10 cellular contexts compared by ENCODE assay signal in genomic region chr6:42880871-42881270, GRCh38. TPM values are rescaled to one million over a fixed set of nuclear protein-coding genes. Genes with fewer than 3 reads are reported as not detected.
A peak's percentile ranks its signal among the peaks of the same experiment; 100 is the strongest.
DNase-seq lines count a peak whose midpoint lies in the region; ATAC-seq, FAIRE-seq and TF ChIP-seq lines count a peak whose summit lies in the region.
"Not testable (repeated sequence)": the region's sequence is repeated elsewhere in the genome, so short reads cannot be mapped to it uniquely, and the experiment has no call there.
"Had no signal": no experiment of that assay in that cellular context is flagged by ENCODE, and none has a peak within 500 bp of the region (broad histone marks: within the 10 kb centered on the region; RNA-seq: fewer than 3 reads in every experiment).

No MANE protein-coding gene starts in this region.

- TF ChIP-seq CTCF in CD8-positive, alpha-beta T cell (IDR thresholded peaks at IDR 0.05); KMS-11 (conservative IDR thresholded peaks at IDR 0.05; ENCODE audit: low read depth, low read length); endothelial cell (IDR thresholded peaks at IDR 0.05; ENCODE audit: unreplicated experiment); testis (IDR thresholded peaks at IDR 0.05): not testable (repeated sequence)
- peak in 1 of 3 experiments; percentile 4 for TF ChIP-seq CTCF in keratinocyte (optimal IDR thresholded peaks at IDR 0.05 in 1 of 3, IDR thresholded peaks at IDR 0.05 in 1 of 3, conservative IDR thresholded peaks at IDR 0.05 in 1 of 3; ENCODE audit: extremely low read depth in 1 of 3, insufficient read depth in 2 of 3, low read length in 3 of 3)

- H3K4me3 Mint-ChIP-seq in CD8-positive, alpha-beta T cell = peak overlapping the region; percentile 98
- H3K4me3 Mint-ChIP-seq in T-cell = peak overlapping the region; percentile 95 to 100 (median 96)
- H3K4me3 Mint-ChIP-seq in activated naive CD8-positive, alpha-beta T cell treated with anti-CD3 and anti-CD28 coated beads, Interleukin-2, amount 50 U/mL, for 24 hours = peak overlapping the region; percentile 99
- H3K4me3 Mint-ChIP-seq in endothelial cell (ENCODE audit: unreplicated experiment) = peak overlapping the region; percentile 100

- ATAC-seq in CD8-positive, alpha-beta T cell; T-cell (replicated peaks in 1 of 4); activated naive CD8-positive, alpha-beta T cell treated with anti-CD3 and anti-CD28 coated beads, Interleukin-2, amount 50 U/mL, for 24 hours: not testable (repeated sequence)

- H3K36me3 ChIP-seq in CD8-positive, alpha-beta T cell (ENCODE audit: insufficient read depth, low read length) = peaks cover 25% of the 10 kb centered on the region
- H3K36me3 ChIP-seq in KMS-11 (ENCODE audit: insufficient read depth) (peaks cover 31% of the 10 kb centered on the region; the same call in 1 of the 2 replicates), keratinocyte (ENCODE audit: control insufficient read depth in 2 of 2, extremely low read depth in 1 of 2, insufficient read depth in 2 of 2, low read length in 2 of 2) (peaks cover 19 to 23% of the 10 kb centered on the region in 2 experiments), neuronal stem cell (replicated peaks in 1 of 2; ENCODE audit: control insufficient read depth in 2 of 2, insufficient read depth in 2 of 2, low read length in 2 of 2) (peaks cover 29 to 50% of the 10 kb centered on the region in 2 donors)
- not testable (repeated sequence) for H3K36me3 ChIP-seq in testis (ENCODE audit: low read depth, missing control alignments)

- no CpG with 5 or more reads among the region's 12 CpGs for WGBS in neuronal stem cell (ENCODE audit: extremely low coverage in 2 of 2, insufficient read length in 2 of 2, insufficient replicate concordance in 1 of 2), 2 donors
- WGBS in testis, 2 donors = 65 to 80% methylated on average over 12 of the region's 12 CpGs

- H3K14ac ChIP-seq in neuronal stem cell (ENCODE audit: low read length) = not testable (repeated sequence)

- not testable (repeated sequence) for H3K9me1 ChIP-seq in keratinocyte (ENCODE audit: control insufficient read depth, extremely low read depth, insufficient read depth, low read length)

- H3K36me3 Mint-ChIP-seq in CD8-positive, alpha-beta T cell = peaks cover 48% of the 10 kb centered on the region
- peaks cover 27% of the 10 kb centered on the region for H3K36me3 Mint-ChIP-seq in T-cell
- H3K36me3 Mint-ChIP-seq in activated naive CD8-positive, alpha-beta T cell treated with anti-CD3 and anti-CD28 coated beads, Interleukin-2, amount 50 U/mL, for 24 hours (ENCODE audit: low read depth) = peaks cover 47% of the 10 kb centered on the region
- H3K36me3 Mint-ChIP-seq in endothelial cell (ENCODE audit: low read depth, unreplicated experiment) = peaks cover 23% of the 10 kb centered on the region

- DNase-seq in CD8-positive, alpha-beta T cell; T-cell; activated naive CD8-positive, alpha-beta T cell treated with anti-CD3 and anti-CD28 coated beads, Interleukin-2, amount 50 U/mL, for 24 hours; endothelial cell (ENCODE audit: low spot score); keratinocyte (ENCODE audit: low read depth, low spot score); neuronal stem cell (ENCODE audit: low spot score); testis: not testable (repeated sequence)

- CTCF ChIA-PET in CD8-positive, alpha-beta T cell (lab: Charles Lee) = interaction anchor here (0.8 to 7.5 kb wide), 4 partner anchors 11 to 218 kb away, joined by 3 to 109 read pairs (median 6); partner anchors contain the start of gene TBCC
- CTCF ChIA-PET in T-cell (lab: Charles Lee) = interaction anchor here in 1 of 2 donors (0.6 kb wide), 1 partner anchor 110 kb away, joined by 3 read pairs; no protein-coding TSS in a partner anchor

- peaks cover 19% of the 10 kb centered on the region for H3K4me1 ChIP-seq in CD8-positive, alpha-beta T cell (ENCODE audit: insufficient read depth, low read length)
- H3K4me1 ChIP-seq in KMS-11 (ENCODE audit: low read depth, poor library complexity, severe bottlenecking) (peaks cover 15% of the 10 kb centered on the region), testis (peaks cover 16% of the 10 kb centered on the region)
- not testable (repeated sequence) for H3K4me1 ChIP-seq in keratinocyte (ENCODE audit: control insufficient read depth, extremely low read depth, insufficient read depth, low read length); neuronal stem cell (ENCODE audit: control insufficient read depth in 2 of 2, insufficient read depth in 1 of 2, low read depth in 1 of 2, low read length in 2 of 2)

- not testable (repeated sequence) for H3K27me3 Mint-ChIP-seq in CD8-positive, alpha-beta T cell (ENCODE audit: low read depth); T-cell; activated naive CD8-positive, alpha-beta T cell treated with anti-CD3 and anti-CD28 coated beads, Interleukin-2, amount 50 U/mL, for 24 hours; endothelial cell (ENCODE audit: unreplicated experiment)

- H3K23ac ChIP-seq in neuronal stem cell (ENCODE audit: low read depth, low read length, poor library complexity) = not testable (repeated sequence)

- H3K9me3 Mint-ChIP-seq in CD8-positive, alpha-beta T cell; T-cell; activated naive CD8-positive, alpha-beta T cell treated with anti-CD3 and anti-CD28 coated beads, Interleukin-2, amount 50 U/mL, for 24 hours; endothelial cell (ENCODE audit: unreplicated experiment): not testable (repeated sequence)

- dilution Hi-C loops in keratinocyte (cut with MboI; ENCODE audit: extremely low pct_ligation_motif_present, low sequenced_read_pairs) = not testable (repeated sequence)

- not testable (repeated sequence) for H3K18ac ChIP-seq in neuronal stem cell (ENCODE audit: low read length)

- H3K4me3 ChIP-seq in CD8-positive, alpha-beta T cell (ENCODE audit: low read depth, low read length) = peak overlapping the region; percentile 71
- not testable (repeated sequence) for H3K4me3 ChIP-seq in KMS-11 (IDR thresholded peaks at IDR 0.05; ENCODE audit: insufficient read depth, low read depth, low read length)
- H3K4me3 ChIP-seq in keratinocyte (ENCODE audit: control insufficient read depth in 2 of 3, extremely low read depth in 1 of 3, insufficient read depth in 2 of 3, low read depth in 1 of 3, low read length in 3 of 3) (peak overlapping the region; percentile 84 to 97 (median 85)), neuronal stem cell (ENCODE audit: low read length in 2 of 2) (peak overlapping the region in 1 of 2 donors; percentile 84), testis (peak overlapping the region; percentile 75 to 83)

- FAIRE-seq in keratinocyte (lab: Jason Lieb, UNC) = not testable (repeated sequence)

- H3K4me2 ChIP-seq in KMS-11 = peak overlapping the region; percentile 65
- peak overlapping the region; percentile 88 for H3K4me2 ChIP-seq in keratinocyte (ENCODE audit: control insufficient read depth, extremely low read depth, insufficient read depth, low read depth, low read length)
- H3K4me2 ChIP-seq in neuronal stem cell (ENCODE audit: insufficient read depth, low read length, poor library complexity, severe bottlenecking) = peak overlapping the region; percentile 59

- TF ChIP-seq POLR2A in testis (IDR thresholded peaks at IDR 0.05) = not testable (repeated sequence)

- not testable (repeated sequence) for H2BK15ac ChIP-seq in neuronal stem cell (ENCODE audit: low read length)

- not testable (repeated sequence) for H3K27me3 ChIP-seq in CD8-positive, alpha-beta T cell (ENCODE audit: insufficient read depth, low read length); KMS-11 (ENCODE audit: insufficient read depth, low read depth); keratinocyte (ENCODE audit: control insufficient read depth, extremely low read depth, insufficient read depth, low read length); neuronal stem cell (ENCODE audit: control insufficient read depth in 3 of 3, insufficient read depth in 3 of 3, low read depth in 1 of 3, low read length in 3 of 3); testis

- not testable (repeated sequence) for H3K79me1 ChIP-seq in neuronal stem cell (ENCODE audit: low read depth, low read length)

- H3K9ac ChIP-seq in KMS-11 (peak overlapping the region; percentile 91; the same call in 1 of the 2 replicates), keratinocyte (ENCODE audit: control insufficient read depth, extremely low read depth, insufficient read depth, low read length) (peak overlapping the region; percentile 94)
- H3K9ac ChIP-seq in neuronal stem cell (ENCODE audit: low read depth, low read length, poor library complexity) = not testable (repeated sequence)

- H3K4ac ChIP-seq in neuronal stem cell (ENCODE audit: low read length) = not testable (repeated sequence)

- H3K79me2 ChIP-seq in KMS-11 (ENCODE audit: insufficient read depth, low read depth) (peaks cover 38% of the 10 kb centered on the region), keratinocyte (ENCODE audit: control insufficient read depth, insufficient read depth, low read length) (peaks cover 56% of the 10 kb centered on the region)

- not testable (repeated sequence) for H4K8ac ChIP-seq in neuronal stem cell (ENCODE audit: low read depth, low read length)

- intact Hi-C loops in CD8-positive, alpha-beta T cell (cut with DNase I, micrococcal nuclease) = loop anchor here in 1 of 2 experiments (5.0 kb wide), 2 partner anchors 319 to 1094 kb away; partner anchors contain the start of genes TOMM6 and UBR2
- intact Hi-C loops in testis (cut with DNase I; ENCODE audit: low total_unique reads) = not testable (repeated sequence)

- H2BK5ac ChIP-seq in neuronal stem cell (ENCODE audit: low read length) = not testable (repeated sequence)

- not testable (repeated sequence) for H2AK5ac ChIP-seq in neuronal stem cell (ENCODE audit: low read depth, low read length)

- not testable (repeated sequence) for H4K20me1 ChIP-seq in KMS-11 (ENCODE audit: insufficient read depth); keratinocyte (ENCODE audit: control insufficient read depth, extremely low read depth, insufficient read depth, low read length)

- not testable (repeated sequence) for H3K9me3 ChIP-seq in CD8-positive, alpha-beta T cell (ENCODE audit: low read length); keratinocyte (ENCODE audit: control insufficient read depth, low read depth, low read length); neuronal stem cell (replicated peaks in 1 of 2; ENCODE audit: control insufficient read depth in 2 of 2, insufficient read depth in 1 of 2, low read depth in 1 of 2, low read length in 2 of 2); testis

- H2AFZ ChIP-seq in KMS-11 (ENCODE audit: low read depth); keratinocyte (ENCODE audit: control insufficient read depth, low read length); neuronal stem cell (ENCODE audit: low read length): not testable (repeated sequence)

- peaks cover 27% of the 10 kb centered on the region for H3K4me1 Mint-ChIP-seq in CD8-positive, alpha-beta T cell (ENCODE audit: low read depth)
- peaks cover 21 to 36% (median 27%) of the 10 kb centered on the region in 3 donors for H3K4me1 Mint-ChIP-seq in T-cell
- peaks cover 48% of the 10 kb centered on the region for H3K4me1 Mint-ChIP-seq in activated naive CD8-positive, alpha-beta T cell treated with anti-CD3 and anti-CD28 coated beads, Interleukin-2, amount 50 U/mL, for 24 hours
- H3K4me1 Mint-ChIP-seq in endothelial cell (ENCODE audit: unreplicated experiment) = peaks cover 11% of the 10 kb centered on the region

- not testable (repeated sequence) for H4K91ac ChIP-seq in neuronal stem cell (ENCODE audit: low read depth, low read length, poor library complexity)

- POLR2A ChIA-PET in CD8-positive, alpha-beta T cell (lab: Charles Lee) = interaction anchor here (1.6 to 2.9 kb wide), 3 partner anchors 10 to 317 kb away, joined by 5 to 43 read pairs (median 13); partner anchors contain the start of genes BICRAL and UBR2
- POLR2A ChIA-PET in T-cell (lab: Charles Lee) = interaction anchor here in 1 of 2 donors (0.5 to 0.9 kb wide), 4 partner anchors 26 to 112 kb away, joined by 3 to 11 read pairs (median 3); partner anchors contain the start of gene BICRAL

- peak overlapping the region; percentile 99 for H3K27ac Mint-ChIP-seq in CD8-positive, alpha-beta T cell
- peak overlapping the region; percentile 98 to 100 for H3K27ac Mint-ChIP-seq in T-cell
- peak overlapping the region; percentile 100 for H3K27ac Mint-ChIP-seq in activated naive CD8-positive, alpha-beta T cell treated with anti-CD3 and anti-CD28 coated beads, Interleukin-2, amount 50 U/mL, for 24 hours
- peak overlapping the region; percentile 99 for H3K27ac Mint-ChIP-seq in endothelial cell (ENCODE audit: unreplicated experiment)

- H2BK120ac ChIP-seq in neuronal stem cell (ENCODE audit: low read depth, low read length) = not testable (repeated sequence)

- H3K27ac ChIP-seq in CD8-positive, alpha-beta T cell (ENCODE audit: low read depth, low read length) = peak overlapping the region; percentile 94
- peak overlapping the region; percentile 94; the same call in 1 of the 2 replicates for H3K27ac ChIP-seq in KMS-11
- peak overlapping the region; percentile 90 for H3K27ac ChIP-seq in keratinocyte (ENCODE audit: control insufficient read depth, insufficient read depth, low read length)
- not testable (repeated sequence) for H3K27ac ChIP-seq in neuronal stem cell (replicated peaks; ENCODE audit: low read length); testis

- H2BK12ac ChIP-seq in neuronal stem cell (ENCODE audit: low read length) = not testable (repeated sequence)

RNA-seq across cellular contexts. Expression of gene RPL7L1, which starts 1.5 kb away (rescaled TPM):
- 10 to 100 TPM; 67.9 to 68.6 TPM for total RNA-seq in CD8-positive, alpha-beta T cell
- total RNA-seq in T-cell = 10 to 100 TPM; 62.5 to 89.2 (median 81.3) TPM
- total RNA-seq in endothelial cell (ENCODE audit: unreplicated experiment) = 58.1 TPM
- polyA plus RNA-seq in keratinocyte = 61.5 to 104 TPM (median 76.8 TPM) in 3 replicates
- polyA plus RNA-seq in keratinocyte (2011; ENCODE audit: low read depth) = 55.4 TPM
- polyA plus RNA-seq in keratinocyte (2011; cell fraction: cytosol; rRNA removed) = 57.5 and 81.4 TPM in 2 replicates
- 56.3 and 57.6 TPM in 2 replicates for polyA plus RNA-seq in keratinocyte (2011; cell fraction: nucleus; rRNA removed)
- 71.4 and 104 TPM in 2 replicates for polyA plus RNA-seq in keratinocyte (2012; ENCODE audit: low replicate concordance)
- polyA minus RNA-seq in keratinocyte = 53.5 to 68.3 TPM (median 61.4 TPM) in 3 replicates
- 34.9 TPM for polyA minus RNA-seq in keratinocyte (2011; cell fraction: cytosol; rRNA and poly(A)+ RNA removed)
- 23.8 and 40.0 TPM in 2 replicates for polyA minus RNA-seq in keratinocyte (2011; cell fraction: nucleus; rRNA and poly(A)+ RNA removed)
- polyA plus RNA-seq in neuronal stem cell (2013, experiment 1 of 2) = 69.1 TPM
- polyA plus RNA-seq in neuronal stem cell (2013, experiment 2 of 2) = 69.7 TPM
- 10 to 100 TPM; 62.6 to 66.8 TPM for total RNA-seq in testis
- polyA plus RNA-seq in testis (ENCODE audit: insufficient read depth, low read depth, low replicate concordance) = 51.4 TPM

RNA-seq across cellular contexts. Expression of gene PTCRA, which starts 35.0 kb away (rescaled TPM):
- not detected for total RNA-seq in CD8-positive, alpha-beta T cell
- total RNA-seq in T-cell (under 1 TPM in 1 of 5 donors, not detected in 4; 0.53 TPM), endothelial cell (ENCODE audit: unreplicated experiment) (not detected), testis (under 1 TPM in 1 of 2 donors, not detected in 1; 0.56 TPM)
- polyA plus RNA-seq in keratinocyte (not detected in 3 replicates), testis (ENCODE audit: insufficient read depth, low read depth, low replicate concordance) (not detected)
- not detected for polyA plus RNA-seq in keratinocyte (2011; ENCODE audit: low read depth)
- not detected in 2 replicates for polyA plus RNA-seq in keratinocyte (2011; cell fraction: cytosol; rRNA removed)
- polyA plus RNA-seq in keratinocyte (2011; cell fraction: nucleus; rRNA removed) = not detected in 2 replicates
- not detected in 2 replicates for polyA plus RNA-seq in keratinocyte (2012; ENCODE audit: low replicate concordance)
- not detected in 3 replicates for polyA minus RNA-seq in keratinocyte
- polyA minus RNA-seq in keratinocyte (2011; cell fraction: cytosol; rRNA and poly(A)+ RNA removed) = not detected
- polyA minus RNA-seq in keratinocyte (2011; cell fraction: nucleus; rRNA and poly(A)+ RNA removed) = not detected in 2 replicates
- polyA plus RNA-seq in neuronal stem cell (2013, experiment 1 of 2) = not detected
- polyA plus RNA-seq in neuronal stem cell (2013, experiment 2 of 2) = not detected
- total RNA-seq: HT-29, mesenteric fat pad had no signal

RNA-seq across cellular contexts. Expression of gene CNPY3, which starts 48.4 kb away (rescaled TPM):
- total RNA-seq in CD8-positive, alpha-beta T cell = 10 to 100 TPM; 43.9 to 47.4 TPM
- 10 to 100 TPM; 51.2 to 86.2 (median 79.4) TPM for total RNA-seq in T-cell
- total RNA-seq in endothelial cell (ENCODE audit: unreplicated experiment) = 106 TPM
- polyA plus RNA-seq in keratinocyte = 15.8 to 30.9 TPM (median 19.7 TPM) in 3 replicates
- polyA plus RNA-seq in keratinocyte (2011; ENCODE audit: low read depth) = 17.5 TPM
- 13.6 and 22.5 TPM in 2 replicates for polyA plus RNA-seq in keratinocyte (2011; cell fraction: cytosol; rRNA removed)
- polyA plus RNA-seq in keratinocyte (2011; cell fraction: nucleus; rRNA removed) = 21.3 and 22.4 TPM in 2 replicates
- 15.1 and 28.1 TPM in 2 replicates for polyA plus RNA-seq in keratinocyte (2012; ENCODE audit: low replicate concordance)
- 15.5 to 22.5 TPM (median 17.9 TPM) in 3 replicates for polyA minus RNA-seq in keratinocyte
- polyA minus RNA-seq in keratinocyte (2011; cell fraction: cytosol; rRNA and poly(A)+ RNA removed) = 19.0 TPM
- 10.4 and 12.6 TPM in 2 replicates for polyA minus RNA-seq in keratinocyte (2011; cell fraction: nucleus; rRNA and poly(A)+ RNA removed)
- polyA plus RNA-seq in neuronal stem cell (2013, experiment 1 of 2) = 39.7 TPM
- 39.2 TPM for polyA plus RNA-seq in neuronal stem cell (2013, experiment 2 of 2)
- total RNA-seq in testis = 10 to 100 TPM; 40.4 to 46.7 TPM
- 74.8 TPM for polyA plus RNA-seq in testis (ENCODE audit: insufficient read depth, low read depth, low replicate concordance)
